Comparison of ENCODE assay signal across 18 cellular contexts in genomic region chr5:146025681-146026080, GRCh38.
"Had no signal": no experiment of that assay in that cellular context is flagged by ENCODE, and none has a peak within 500 bp of the region (broad histone marks: within the 10 kb centered on the region; RNA-seq: fewer than 3 reads in every experiment).

No MANE protein-coding gene starts in this region.

- H3K36me3 ChIP-seq: gastrocnemius medialis, tibial artery had no signal

- H3K4me3 ChIP-seq: gastrocnemius medialis, tibial artery had no signal

- H3K27ac ChIP-seq: gastrocnemius medialis, tibial artery had no signal

- H3K4me3 Mint-ChIP-seq: activated naive CD8-positive, alpha-beta T cell treated with anti-CD3 and anti-CD28 coated beads for 36 hours; activated T-cell treated with anti-CD3 and anti-CD28 coated beads, Interleukin-2, amount 50 U/mL, for 24 hours; memory B cell; naive thymus-derived CD4-positive, alpha-beta T cell; stimulated activated naive CD8-positive, alpha-beta T cell treated with anti-CD3 and anti-CD28 coated beads, Interleukin-15, Interleukin-2, amounts not matched to agents 100 ng/mL and 50 ng/mL, for 24 hours had no signal

- H3K27me3 ChIP-seq: gastrocnemius medialis, tibial artery had no signal

- H3K9me3 Mint-ChIP-seq: activated naive CD8-positive, alpha-beta T cell treated with anti-CD3 and anti-CD28 coated beads for 36 hours; activated T-cell treated with anti-CD3 and anti-CD28 coated beads, Interleukin-2, amount 50 U/mL, for 24 hours; activated T-helper 2 cell treated with anti-CD3 and anti-CD28 coated beads, Interferon-gamma antibody, Interleukin-2, Interleukin-4, amounts not matched to agents 10 μg/mL and 5 μg/mL and 100 μg/mL, durations not matched to agents 14 hours and 24 hours and 36 hours; memory B cell; naive thymus-derived CD4-positive, alpha-beta T cell; stimulated activated naive CD8-positive, alpha-beta T cell treated with anti-CD3 and anti-CD28 coated beads, Interleukin-15, Interleukin-2, amounts not matched to agents 100 ng/mL and 50 ng/mL, for 24 hours had no signal

- H3K27ac Mint-ChIP-seq: activated naive CD8-positive, alpha-beta T cell treated with anti-CD3 and anti-CD28 coated beads for 36 hours; activated T-cell treated with anti-CD3 and anti-CD28 coated beads, Interleukin-2, amount 50 U/mL, for 24 hours; activated T-helper 2 cell treated with anti-CD3 and anti-CD28 coated beads, Interferon-gamma antibody, Interleukin-2, Interleukin-4, amounts not matched to agents 10 μg/mL and 5 μg/mL and 100 μg/mL, durations not matched to agents 14 hours and 24 hours and 36 hours; memory B cell; naive thymus-derived CD4-positive, alpha-beta T cell; stimulated activated naive CD8-positive, alpha-beta T cell treated with anti-CD3 and anti-CD28 coated beads, Interleukin-15, Interleukin-2, amounts not matched to agents 100 ng/mL and 50 ng/mL, for 24 hours had no signal

- H3K4me1 ChIP-seq: tibial artery had no signal

- H3K36me3 Mint-ChIP-seq: activated naive CD8-positive, alpha-beta T cell treated with anti-CD3 and anti-CD28 coated beads for 36 hours; memory B cell; naive thymus-derived CD4-positive, alpha-beta T cell had no signal

- DNase-seq: activated CD4-positive, alpha-beta T cell treated with anti-CD3 and anti-CD28 coated beads, Interleukin-2, amount 50 U/mL, for 4 hours; activated CD8-positive, alpha-beta memory T cell treated with anti-CD3 and anti-CD28 coated beads for 24 hours; activated CD8-positive, alpha-beta memory T cell treated with anti-CD3 and anti-CD28 coated beads, Interleukin-2, amount 50 U/mL, for 4 hours; activated naive CD4-positive, alpha-beta T cell treated with Interleukin-2 at 50 U/mL for 16 hours; activated naive CD8-positive, alpha-beta T cell treated with anti-CD3 and anti-CD28 coated beads for 36 hours; activated T-cell treated with anti-CD3 and anti-CD28 coated beads, Interleukin-2, amount 50 U/mL, for 24 hours; central memory CD4-positive, alpha-beta T cell; effector memory CD4-positive, alpha-beta T cell; gastrocnemius medialis; naive thymus-derived CD4-positive, alpha-beta T cell; stimulated activated CD4-positive, alpha-beta T cell treated with anti-CD3 and anti-CD28 coated beads, Interleukin-12 subunit alpha, Interleukin-12 subunit beta, amount 100 ng/mL, for 4 hours; stimulated activated CD4-positive, alpha-beta T cell treated with anti-CD3 and anti-CD28 coated beads, Interleukin-4, amount 100 ng/mL, for 4 hours; T-helper 9 cell; tibial artery had no signal

- H3K4me1 Mint-ChIP-seq: activated naive CD8-positive, alpha-beta T cell treated with anti-CD3 and anti-CD28 coated beads for 36 hours; memory B cell; naive thymus-derived CD4-positive, alpha-beta T cell had no signal

- H3K9me3 ChIP-seq: gastrocnemius medialis, tibial artery had no signal

- H3K27me3 Mint-ChIP-seq: progenitor cell of endocrine pancreas had no signal
